17 cellular contexts compared by ENCODE assay signal in the genomic region with DNA sequence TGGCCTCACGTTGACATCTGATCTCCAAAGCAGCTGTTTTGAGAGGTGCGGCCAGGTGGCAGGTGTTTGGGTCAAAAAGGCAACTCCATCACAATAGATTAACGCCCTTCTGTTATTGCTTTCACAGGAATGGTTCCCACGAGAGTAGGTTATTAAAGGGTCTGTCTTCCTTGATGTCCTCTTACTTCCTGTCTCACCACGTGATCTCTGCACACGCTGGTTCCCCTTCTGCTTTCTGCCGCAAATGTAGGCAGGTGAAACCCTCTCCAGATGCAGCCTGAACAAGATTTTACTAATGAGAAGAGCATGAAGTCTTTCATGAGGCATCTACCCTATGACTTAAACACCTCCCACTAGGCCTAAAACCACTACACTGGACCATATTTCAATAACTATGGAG. TPM values are rescaled to one million over a fixed set of nuclear protein-coding genes. Genes with fewer than 3 reads are reported as not detected.
DNase-seq lines count a peak whose midpoint lies in the region; ATAC-seq, FAIRE-seq and TF ChIP-seq lines count a peak whose summit lies in the region.
"Had no signal": no experiment of that assay in that cellular context is flagged by ENCODE, and none has a peak within 500 bp of the region (broad histone marks: within the 10 kb centered on the region; RNA-seq: fewer than 3 reads in every experiment).

No MANE protein-coding gene starts in this region.

- H3K4me1 ChIP-seq in right lobe of liver, result no peaks in the 10 kb centered on the region
- H3K4me1 ChIP-seq in HepG2 (ENCODE audit: insufficient read depth, low read length), result peaks cover 37% of the 10 kb centered on the region
- H3K4me1 ChIP-seq in transverse colon, result no peaks in the 10 kb centered on the region
- H3K4me1 ChIP-seq: body of pancreas, HAP-1, SJSA1 had no signal

- H4K20me1 ChIP-seq in HepG2 (ENCODE audit: insufficient read depth, low read length), result no peaks in the 10 kb centered on the region
- no peaks in the 10 kb centered on the region for H4K20me1 ChIP-seq in SU-DHL-6 (ENCODE audit: low read depth, low read length)

- TF ChIP-seq RAD21 in HepG2 (CRISPR knock-in tag; IDR thresholded peaks at IDR 0.05), result no peak

- TF ChIP-seq CTCF in right lobe of liver (IDR thresholded peaks at IDR 0.05) (no peak), HepG2 (CRISPR knock-in tag; IDR thresholded peaks at IDR 0.05) (no peak), SU-DHL-6 (IDR thresholded peaks at IDR 0.05; ENCODE audit: insufficient read depth, low read length, poor library complexity, severe bottlenecking) (no peak), transverse colon (IDR thresholded peaks at IDR 0.05) (no peak)

- no peak overlapping the region for H3K9ac ChIP-seq in HepG2 (ENCODE audit: insufficient read depth, low read depth, low read length)
- H3K9ac ChIP-seq in SU-DHL-6 (ENCODE audit: low read length), result peak overlapping the region; percentile 24

- DNase-seq in right lobe of liver, result peak in 2 of 3 donors; percentile 3 to 10
- no peak for DNase-seq in HepG2 (ENCODE audit: low spot score)
- DNase-seq in NCI-H146 (lab: John Stamatoyannopoulos, UW), result peak; percentile 95
- DNase-seq in transverse colon, result peak; percentile 16
- no peak for DNase-seq in activated gamma-delta T cell (lab: John Stamatoyannopoulos, UW)
- DNase-seq: activated T-cell treated with anti-CD3 and anti-CD28 coated beads, Interleukin-2, amount 50 U/mL, for 4 hours; AML-193; body of pancreas; glutamatergic neuron; kidney glomerular epithelial cell; NCI-H446; stimulated activated CD4-positive, alpha-beta T cell treated with anti-CD3 and anti-CD28 coated beads, Interleukin-4, amount 100 ng/mL, for 24 hours had no signal

- WGBS in right lobe of liver (ENCODE audit: insufficient coverage, low coverage, low lambda C conversion rate, missing lambda C conversion rate), result 51% methylated on average over 7 of the region's 7 CpGs
- WGBS in HepG2 (ENCODE audit: low lambda C conversion rate), result 78% methylated on average over 7 of the region's 7 CpGs
- 33 to 43% methylated on average over 1 to 7 of the region's 7 CpGs for WGBS in transverse colon (ENCODE audit: low coverage in 1 of 2), 2 donors

- POLR2A ChIA-PET in HepG2 (lab: Yijun Ruan, JAX), result no interaction called here

- CTCF ChIA-PET in HepG2 (lab: Yijun Ruan, JAX; ENCODE audit: low intra/inter-chr PET ratio, low total read pairs), result no interaction called here

- TF ChIP-seq EP300 in HepG2 (IDR thresholded peaks at IDR 0.05; ENCODE audit: low read depth in 2 of 2, low read length in 2 of 2) (no peak), HepG2 (CRISPR knock-in tag; IDR thresholded peaks at IDR 0.05; ENCODE audit: borderline replicate concordance) (no peak), transverse colon (IDR thresholded peaks at IDR 0.05; ENCODE audit: low read depth) (no peak)

- H3K27me3 ChIP-seq in right lobe of liver (no peaks in the 10 kb centered on the region), HepG2 (ENCODE audit: control insufficient read depth in 1 of 2, insufficient read depth in 2 of 2, low read length in 2 of 2) (no peaks in the 10 kb centered on the region), SU-DHL-6 (ENCODE audit: low read length) (no peaks in the 10 kb centered on the region), transverse colon (no peaks in the 10 kb centered on the region)
- H3K27me3 ChIP-seq: body of pancreas, SJSA1 had no signal

- no peaks in the 10 kb centered on the region for H3K79me2 ChIP-seq in HepG2 (ENCODE audit: insufficient read depth, low read length)
- no peaks in the 10 kb centered on the region for H3K79me2 ChIP-seq in SU-DHL-6 (ENCODE audit: insufficient read depth, low read length)

- H3K27ac ChIP-seq in right lobe of liver (no peak overlapping the region), HepG2 (ENCODE audit: extremely low read length, insufficient read depth, low read length) (no peak overlapping the region), SU-DHL-6 (ENCODE audit: low read depth, low read length) (peak overlapping the region; percentile 16; the same call in 1 of the 2 replicates), transverse colon (no peak overlapping the region)
- H3K27ac ChIP-seq: body of pancreas, SJSA1 had no signal

- ATAC-seq in right lobe of liver (no peak), HepG2 (no peak), GM18505 (IDR thresholded peaks at IDR 0.05; ENCODE audit: unreplicated experiment) (no peak), HG02763 (IDR thresholded peaks at IDR 0.05; ENCODE audit: unreplicated experiment) (no peak)
- ATAC-seq: activated T-cell treated with anti-CD3 and anti-CD28 coated beads, Interleukin-2, amount 50 U/mL, for 4 hours; body of pancreas had no signal

- TF ChIP-seq POLR2A in right lobe of liver (IDR thresholded peaks at IDR 0.05) (no peak), HepG2 (IDR thresholded peaks at IDR 0.05; ENCODE audit: insufficient read depth in 1 of 2, low read depth in 2 of 2, low read length in 2 of 2) (no peak), transverse colon (IDR thresholded peaks at IDR 0.05) (no peak), GM18505 (IDR thresholded peaks at IDR 0.05; ENCODE audit: borderline replicate concordance, extremely low read depth, insufficient read depth, insufficient read length) (no peak)

- in situ Hi-C loops in HepG2 (cut with HindIII; ENCODE audit: extremely low pct_ligation_motif_present, low pct_unique_long_range_greater_than_20kb), result no loop called here
- in situ Hi-C loops in transverse colon (cut with MboI; ENCODE audit: low pct_ligation_motif_present in 1 of 4, low pct_unique_long_range_greater_than_20kb in 1 of 4, low sequenced_read_pairs in 3 of 4), result no loop called here

- H3K4me2 ChIP-seq in HepG2 (ENCODE audit: low read depth, low read length) (no peak overlapping the region), SU-DHL-6 (ENCODE audit: low read depth, low read length, poor library complexity, severe bottlenecking) (peak overlapping the region; percentile 28)

- no peaks in the 10 kb centered on the region for H3K9me2 ChIP-seq in SU-DHL-6 (replicated peaks; ENCODE audit: insufficient read depth, low read length)

- H3K4me3 ChIP-seq in right lobe of liver, result no peak overlapping the region
- no peak overlapping the region for H3K4me3 ChIP-seq in HepG2 (replicated peaks in 1 of 3; ENCODE audit: insufficient read depth in 1 of 3, low read depth in 2 of 3, low read length in 3 of 3)
- H3K4me3 ChIP-seq in SU-DHL-6 (ENCODE audit: insufficient read depth, low read length, poor library complexity, severe bottlenecking), result no peak overlapping the region
- H3K4me3 ChIP-seq in transverse colon, result no peak overlapping the region
- H3K4me3 ChIP-seq: body of pancreas, HAP-1, SJSA1 had no signal

- H3K9me3 ChIP-seq in right lobe of liver (no peaks in the 10 kb centered on the region), HepG2 (ENCODE audit: low read length) (no peaks in the 10 kb centered on the region), SU-DHL-6 (ENCODE audit: insufficient read depth, low read length) (no peaks in the 10 kb centered on the region), transverse colon (no peaks in the 10 kb centered on the region)
- H3K9me3 ChIP-seq: body of pancreas, HAP-1 had no signal

- BruUV-seq in HepG2 (replicated peaks; lab: Mats Ljungman, UMichigan), result no TSS peak

- no peaks in the 10 kb centered on the region for H3F3A ChIP-seq in SU-DHL-6 (ENCODE audit: insufficient read depth)

- intact Hi-C loops in right lobe of liver (cut with DNase I) (no loop called here), HepG2 (cut with micrococcal nuclease; ENCODE audit: unreplicated experiment) (no loop called here), transverse colon (cut with DNase I; ENCODE audit: low total_unique reads) (loop anchor here (10.0 kb wide), 1 partner anchor 101 kb away; no protein-coding TSS in a partner anchor)

- no peak overlapping the region for H2AFZ ChIP-seq in HepG2 (ENCODE audit: low read length)
- peak overlapping the region; percentile 6 for H2AFZ ChIP-seq in SU-DHL-6 (ENCODE audit: low read depth, low read length, severe bottlenecking)

- H3K36me3 ChIP-seq in right lobe of liver (no peaks in the 10 kb centered on the region), HepG2 (replicated peaks in 1 of 2; ENCODE audit: control insufficient read depth in 1 of 2, insufficient read depth in 2 of 2, low read length in 2 of 2) (peaks cover 2 to 13% of the 10 kb centered on the region in 2 experiments; a peak in 4 of 5 replicates), SU-DHL-6 (ENCODE audit: low read length) (no peaks in the 10 kb centered on the region), transverse colon (no peaks in the 10 kb centered on the region)

- FAIRE-seq in HepG2 (lab: Jason Lieb, UNC), result no peak

RNA-seq across cellular contexts. Expression of a gene that starts 22.8 kb away (rescaled TPM):
- total RNA-seq in right lobe of liver (1 to 10 TPM; 3.1 to 8.1 (median 5.3) TPM), HepG2 (2016; rRNA removed; fragmentation: Illumina TruSeq; extraction: Trizol) (11.1 and 11.2 TPM in 2 replicates), transverse colon (10 to 100 TPM; 16.4 to 25.6 (median 19.6) TPM)
- 3.9 and 4.9 TPM in 2 replicates for total RNA-seq in HepG2 (2016; cell fraction: cytosol; rRNA removed; fragmentation: Illumina TruSeq; extraction: Trizol; ENCODE audit: low read depth)
- total RNA-seq in HepG2 (2016; cell fraction: insoluble cytoplasmic fraction; rRNA removed; fragmentation: Illumina TruSeq; extraction: Trizol), result 10.7 and 11.9 TPM in 2 replicates
- 9.1 and 10.5 TPM in 2 replicates for total RNA-seq in HepG2 (2016; cell fraction: membrane; rRNA removed; fragmentation: Illumina TruSeq; extraction: Trizol)
- 11.9 and 13.6 TPM in 2 replicates for total RNA-seq in HepG2 (2016; cell fraction: nucleus; rRNA removed; fragmentation: Illumina TruSeq; extraction: Trizol)
- polyA plus RNA-seq in HepG2 (2011; rRNA removed), result 2.3 and 2.4 TPM in 2 replicates
- polyA plus RNA-seq in HepG2 (2011; cell fraction: cytosol; rRNA removed), result 0.63 and 1.2 TPM in 2 replicates
- polyA plus RNA-seq in HepG2 (2011; cell fraction: nucleus; rRNA removed), result 3.5 and 5.1 TPM in 2 replicates
- polyA plus RNA-seq in HepG2 (2012), result 3.5 and 4.8 TPM in 2 replicates
- polyA plus RNA-seq in HepG2 (2016; cell fraction: cytosol; fragmentation: Illumina TruSeq; extraction: Trizol; ENCODE audit: low read depth), result 0.22 and 0.41 TPM in 2 replicates
- polyA plus RNA-seq in HepG2 (2016; cell fraction: insoluble cytoplasmic fraction; fragmentation: Illumina TruSeq; extraction: Trizol; ENCODE audit: low read depth), result 4.3 and 4.4 TPM in 2 replicates
- 0.81 and 0.84 TPM in 2 replicates for polyA plus RNA-seq in HepG2 (2016; cell fraction: membrane; fragmentation: Illumina TruSeq; extraction: Trizol; ENCODE audit: low read depth)
- polyA plus RNA-seq in HepG2 (2016; cell fraction: nucleus; fragmentation: Illumina TruSeq; extraction: Trizol; ENCODE audit: insufficient read depth, low read depth), result 4.3 and 4.6 TPM in 2 replicates
- polyA minus RNA-seq in HepG2 (2011; rRNA and poly(A)+ RNA removed; ENCODE audit: low replicate concordance), result 2.2 and 4.0 TPM in 2 replicates
- polyA minus RNA-seq in HepG2 (2011; cell fraction: cytosol; rRNA and poly(A)+ RNA removed), result 4.5 and 4.7 TPM in 2 replicates
- polyA minus RNA-seq in HepG2 (2011; cell fraction: nucleus; rRNA and poly(A)+ RNA removed), result 23.4 and 24.8 TPM in 2 replicates

RNA-seq across cellular contexts. Expression of a gene that starts 36.6 kb away (rescaled TPM):
- 1 to 10 TPM; 3.6 to 7.0 (median 4.3) TPM for total RNA-seq in right lobe of liver
- total RNA-seq in HepG2 (2016; rRNA removed; fragmentation: Illumina TruSeq; extraction: Trizol), result 2.9 and 5.2 TPM in 2 replicates
- total RNA-seq in HepG2 (2016; cell fraction: cytosol; rRNA removed; fragmentation: Illumina TruSeq; extraction: Trizol; ENCODE audit: low read depth), result 0.40 and 0.71 TPM in 2 replicates
- 2.9 and 5.1 TPM in 2 replicates for total RNA-seq in HepG2 (2016; cell fraction: insoluble cytoplasmic fraction; rRNA removed; fragmentation: Illumina TruSeq; extraction: Trizol)
- total RNA-seq in HepG2 (2016; cell fraction: membrane; rRNA removed; fragmentation: Illumina TruSeq; extraction: Trizol), result 1.4 and 1.7 TPM in 2 replicates
- 2.6 and 3.7 TPM in 2 replicates for total RNA-seq in HepG2 (2016; cell fraction: nucleus; rRNA removed; fragmentation: Illumina TruSeq; extraction: Trizol)
- 1.2 and 1.3 TPM in 2 replicates for polyA plus RNA-seq in HepG2 (2011; rRNA removed)
- polyA plus RNA-seq in HepG2 (2011; cell fraction: cytosol; rRNA removed), result 0.52 and 0.60 TPM in 2 replicates
- polyA plus RNA-seq in HepG2 (2011; cell fraction: nucleus; rRNA removed), result 0.99 and 1.1 TPM in 2 replicates
- polyA plus RNA-seq in HepG2 (2012), result 0.54 and 0.77 TPM in 2 replicates
- polyA plus RNA-seq in HepG2 (2016; cell fraction: cytosol; fragmentation: Illumina TruSeq; extraction: Trizol; ENCODE audit: low read depth), result 0.10 TPM in 1 of 2 replicates, not detected in the other
- 0.48 and 0.69 TPM in 2 replicates for polyA plus RNA-seq in HepG2 (2016; cell fraction: insoluble cytoplasmic fraction; fragmentation: Illumina TruSeq; extraction: Trizol; ENCODE audit: low read depth)
- polyA plus RNA-seq in HepG2 (2016; cell fraction: membrane; fragmentation: Illumina TruSeq; extraction: Trizol; ENCODE audit: low read depth), result 0.10 TPM in 1 of 2 replicates, not detected in the other
- polyA plus RNA-seq in HepG2 (2016; cell fraction: nucleus; fragmentation: Illumina TruSeq; extraction: Trizol; ENCODE audit: insufficient read depth, low read depth), result 2.5 and 3.0 TPM in 2 replicates
- polyA minus RNA-seq in HepG2 (2011; rRNA and poly(A)+ RNA removed; ENCODE audit: low replicate concordance), result 5.6 and 6.1 TPM in 2 replicates
- polyA minus RNA-seq in HepG2 (2011; cell fraction: cytosol; rRNA and poly(A)+ RNA removed), result 3.9 and 4.4 TPM in 2 replicates
- 8.1 and 9.9 TPM in 2 replicates for polyA minus RNA-seq in HepG2 (2011; cell fraction: nucleus; rRNA and poly(A)+ RNA removed)
- 10 to 100 TPM in 2 of 4 donors, 1 to 10 TPM in 2; 6.7 to 54.9 (median 10.8) TPM for total RNA-seq in transverse colon

RNA-seq across cellular contexts. Expression of a gene that starts 36.7 kb away (rescaled TPM):
- 10 to 100 TPM in 1 of 6 experiments, 1 to 10 TPM in 5; 5.5 to 10.7 (median 7.8) TPM for total RNA-seq in right lobe of liver
- total RNA-seq in HepG2 (2016; rRNA removed; fragmentation: Illumina TruSeq; extraction: Trizol), result 17.4 and 21.3 TPM in 2 replicates
- total RNA-seq in HepG2 (2016; cell fraction: cytosol; rRNA removed; fragmentation: Illumina TruSeq; extraction: Trizol; ENCODE audit: low read depth), result 5.5 and 5.7 TPM in 2 replicates
- 16.4 and 22.2 TPM in 2 replicates for total RNA-seq in HepG2 (2016; cell fraction: insoluble cytoplasmic fraction; rRNA removed; fragmentation: Illumina TruSeq; extraction: Trizol)
- total RNA-seq in HepG2 (2016; cell fraction: membrane; rRNA removed; fragmentation: Illumina TruSeq; extraction: Trizol), result 7.4 and 9.1 TPM in 2 replicates
- 15.1 and 19.8 TPM in 2 replicates for total RNA-seq in HepG2 (2016; cell fraction: nucleus; rRNA removed; fragmentation: Illumina TruSeq; extraction: Trizol)
- polyA plus RNA-seq in HepG2 (2011; rRNA removed), result 10.1 and 12.8 TPM in 2 replicates
- 4.9 and 5.3 TPM in 2 replicates for polyA plus RNA-seq in HepG2 (2011; cell fraction: cytosol; rRNA removed)
- 8.8 and 17.1 TPM in 2 replicates for polyA plus RNA-seq in HepG2 (2011; cell fraction: nucleus; rRNA removed)
- polyA plus RNA-seq in HepG2 (2012), result 9.2 and 12.5 TPM in 2 replicates
- polyA plus RNA-seq in HepG2 (2016; cell fraction: cytosol; fragmentation: Illumina TruSeq; extraction: Trizol; ENCODE audit: low read depth), result 0.87 and 3.4 TPM in 2 replicates
- polyA plus RNA-seq in HepG2 (2016; cell fraction: insoluble cytoplasmic fraction; fragmentation: Illumina TruSeq; extraction: Trizol; ENCODE audit: low read depth), result 11.5 and 12.8 TPM in 2 replicates
- 1.8 and 3.0 TPM in 2 replicates for polyA plus RNA-seq in HepG2 (2016; cell fraction: membrane; fragmentation: Illumina TruSeq; extraction: Trizol; ENCODE audit: low read depth)
- 22.3 and 24.6 TPM in 2 replicates for polyA plus RNA-seq in HepG2 (2016; cell fraction: nucleus; fragmentation: Illumina TruSeq; extraction: Trizol; ENCODE audit: insufficient read depth, low read depth)
- polyA minus RNA-seq in HepG2 (2011; rRNA and poly(A)+ RNA removed; ENCODE audit: low replicate concordance), result 11.0 and 21.0 TPM in 2 replicates
- 13.4 and 16.9 TPM in 2 replicates for polyA minus RNA-seq in HepG2 (2011; cell fraction: cytosol; rRNA and poly(A)+ RNA removed)
- polyA minus RNA-seq in HepG2 (2011; cell fraction: nucleus; rRNA and poly(A)+ RNA removed), result 22.8 and 25.7 TPM in 2 replicates
- 10 to 100 TPM; 17.5 to 83.0 (median 24.9) TPM for total RNA-seq in transverse colon

Comparison
In these comparisons a context has a peak if more than half of its experiments do, and no peak if none do; other contexts are left out.
1. DNase-seq: peak in right lobe of liver (2 of 3), NCI-H146 (single experiment) and transverse colon (single experiment); none in HepG2 (single experiment) and activated gamma-delta T cell (single experiment).